Comparison of ENCODE assay signal across 8 cellular contexts in genomic region chr1:155323729-155324040, GRCh38. TPM values are rescaled to one million over a fixed set of nuclear protein-coding genes. Genes with fewer than 3 reads are reported as not detected.
DNase-seq lines count a peak whose midpoint lies in the region; ATAC-seq, FAIRE-seq and TF ChIP-seq lines count a peak whose summit lies in the region.

No MANE protein-coding gene starts in this region.

- peak; percentile 42 for ATAC-seq in GM19397 (IDR thresholded peaks at IDR 0.05; ENCODE audit: unreplicated experiment)

- peak overlapping the region; percentile 44 for H2AFZ ChIP-seq in OCI-LY1 (ENCODE audit: low read length)
- H2AFZ ChIP-seq in endothelial cell of umbilical vein (ENCODE audit: low read depth, low read length) = peak overlapping the region; percentile 22

- peaks cover 2 to 7% (median 2%) of the 10 kb centered on the region in 3 donors for H3K27me3 Mint-ChIP-seq in CD14-positive monocyte (ENCODE audit: low read depth in 3 of 3)

- H3K9me2 ChIP-seq in OCI-LY1 (ENCODE audit: low read depth, low read length) = no peaks in the 10 kb centered on the region

- H3K4me3 ChIP-seq in OCI-LY1 (ENCODE audit: low read depth, low read length, poor library complexity, severe bottlenecking) (peak overlapping the region; percentile 83), endothelial cell of umbilical vein (replicated peaks in 1 of 3; ENCODE audit: insufficient read depth in 1 of 3, low read depth in 1 of 3, low read length in 3 of 3) (peak overlapping the region; percentile 61 to 76 (median 70))

- H3K4me1 ChIP-seq in OCI-LY1 (ENCODE audit: insufficient read depth, low read length, severe bottlenecking) = peaks cover 49% of the 10 kb centered on the region
- H3K4me1 ChIP-seq in endothelial cell of umbilical vein (ENCODE audit: control insufficient read depth, extremely low read depth, insufficient read depth, low read length) = peaks cover 41% of the 10 kb centered on the region

- H3K79me2 ChIP-seq in OCI-LY1 (ENCODE audit: insufficient read depth, low read length) (no peaks in the 10 kb centered on the region), endothelial cell of umbilical vein (ENCODE audit: control insufficient read depth, insufficient read depth, low read length) (no peaks in the 10 kb centered on the region)

- POLR2A ChIA-PET in endothelial cell of umbilical vein (lab: Charles Lee) = interaction anchor here (0.6 to 2.6 kb wide), 4 partner anchors 15 to 240 kb away, joined by 4 to 12 read pairs (median 4); partner anchors contain the start of genes ASH1L, CLK2 and FDPS

- no TSS peak for BruUV-seq in endothelial cell of umbilical vein (replicated peaks; lab: Mats Ljungman, UMichigan)

- peaks cover 10 to 23% of the 10 kb centered on the region in 2 donors for H3K36me3 Mint-ChIP-seq in CD14-positive monocyte

- H3K4me3 Mint-ChIP-seq in CD14-positive monocyte = peak overlapping the region; percentile 83 to 90

- peak overlapping the region; percentile 88 for H3K9ac ChIP-seq in OCI-LY1 (ENCODE audit: low read length)
- peak overlapping the region; percentile 10 for H3K9ac ChIP-seq in endothelial cell of umbilical vein (replicated peaks; ENCODE audit: extremely low read depth, insufficient read depth, low read length)

- peaks cover 4% of the 10 kb centered on the region; the same call in 1 of the 2 replicates for H3F3A ChIP-seq in OCI-LY1 (ENCODE audit: insufficient read depth, low read length)

- no peaks in the 10 kb centered on the region for H3K27me3 ChIP-seq in OCI-LY1 (ENCODE audit: insufficient read depth, low read length)
- H3K27me3 ChIP-seq in endothelial cell of umbilical vein (ENCODE audit: control insufficient read depth in 2 of 2, insufficient read depth in 2 of 2, low read length in 2 of 2) = no peaks in the 10 kb centered on the region

- intact Hi-C loops in CD14-positive monocyte (cut with micrococcal nuclease) = loop anchor here (2.0 to 5.0 kb wide), 5 partner anchors 15 to 73 kb away; partner anchors contain the start of genes FDPS (in 2 of the 2) and HCN3 (in 1 of the 2)
- intact Hi-C loops in endothelial cell of umbilical vein (cut with micrococcal nuclease) = loop anchor here (1.0 to 5.0 kb wide), 9 partner anchors 14 to 324 kb away; partner anchors contain the start of genes ASH1L, CLK2, HCN3 and MTX1

- peaks cover 51% of the 10 kb centered on the region for H3K4me1 Mint-ChIP-seq in CD14-positive monocyte

- no peaks in the 10 kb centered on the region for H3K9me3 Mint-ChIP-seq in CD14-positive monocyte

- H3K9me3 ChIP-seq in OCI-LY1 (ENCODE audit: low read length) (no peaks in the 10 kb centered on the region), endothelial cell of umbilical vein (replicated peaks; ENCODE audit: control insufficient read depth, insufficient read depth, low read length) (no peaks in the 10 kb centered on the region)

- FAIRE-seq in endothelial cell of umbilical vein (lab: Jason Lieb, UNC) = no peak

- TF ChIP-seq POLR2A in endothelial cell of umbilical vein (IDR thresholded peaks at IDR 0.05; ENCODE audit: low read depth, low read length) = peak; percentile 39

- DNase-seq in CD14-positive monocyte (ENCODE audit: low spot score) (peak; percentile 79), HPDE6-E6E7 (ENCODE audit: extremely low spot score) (peak; percentile 74), endothelial cell of umbilical vein (ENCODE audit: low read depth, low spot score) (peak; percentile 94), middle frontal gyrus (ENCODE audit: extremely low spot score, low spot score) (peak; percentile 47)
- peak; percentile 91 for DNase-seq in activated CD8-positive, alpha-beta memory T cell treated with anti-CD3 and anti-CD28 coated beads, Interleukin-2, amount 50 U/mL, for 48 hours
- DNase-seq in stimulated activated CD8-positive, alpha-beta memory T cell treated with anti-CD3 and anti-CD28 coated beads, Interleukin-2, amount 100 ng/mL, for 48 hours (ENCODE audit: low read depth in 2 of 2) = peak; percentile 71 to 81

- TF ChIP-seq CTCF in CD14-positive monocyte (IDR thresholded peaks at IDR 0.05) (no peak), OCI-LY1 (IDR thresholded peaks at IDR 0.05; ENCODE audit: low read length) (no peak), endothelial cell of umbilical vein (IDR thresholded peaks at IDR 0.05; ENCODE audit: extremely low read depth in 1 of 2, insufficient read depth in 1 of 2, low read depth in 1 of 2, low read length in 2 of 2) (no peak)

- peaks cover 17% of the 10 kb centered on the region; the same call in 1 of the 2 replicates for H3K36me3 ChIP-seq in OCI-LY1 (ENCODE audit: insufficient read depth, low read length)
- H3K36me3 ChIP-seq in endothelial cell of umbilical vein (ENCODE audit: control insufficient read depth in 2 of 2, extremely low read depth in 1 of 2, insufficient read depth in 2 of 2, low read length in 2 of 2) = peaks cover 9 to 19% of the 10 kb centered on the region in 2 experiments

- H3K4me2 ChIP-seq in OCI-LY1 (ENCODE audit: low read length) (peak overlapping the region; percentile 97), endothelial cell of umbilical vein (ENCODE audit: insufficient read depth, low read length) (peak overlapping the region; percentile 88)

- dilution Hi-C loops in endothelial cell of umbilical vein (cut with MboI; ENCODE audit: extremely low pct_ligation_motif_present, low sequenced_read_pairs) = no loop called here

- no peaks in the 10 kb centered on the region for H4K20me1 ChIP-seq in OCI-LY1 (ENCODE audit: insufficient read depth, low read length)
- H4K20me1 ChIP-seq in endothelial cell of umbilical vein (replicated peaks; ENCODE audit: control insufficient read depth, extremely low read depth, insufficient read depth, low read length) = no peaks in the 10 kb centered on the region

- H3K27ac Mint-ChIP-seq in CD14-positive monocyte = peak overlapping the region; percentile 74 to 96 (median 89)

- no peaks in the 10 kb centered on the region for H3K9me1 ChIP-seq in endothelial cell of umbilical vein (replicated peaks; ENCODE audit: control insufficient read depth, extremely low read depth, insufficient read depth, low read length)

- peak overlapping the region; percentile 81 for H3K27ac ChIP-seq in OCI-LY1 (ENCODE audit: low read depth, low read length, poor library complexity, severe bottlenecking)
- peak overlapping the region; percentile 40 for H3K27ac ChIP-seq in endothelial cell of umbilical vein (ENCODE audit: insufficient read depth, low read depth, low read length)

- CTCF ChIA-PET in endothelial cell of umbilical vein (lab: Charles Lee) = interaction anchor here (0.5 to 7.2 kb wide), 15 partner anchors 11 to 181 kb away, joined by 3 to 115 read pairs (median 6); partner anchors contain the start of genes CLK2, FDPS, KRTCAP2 and THBS3

RNA-seq across cellular contexts. Expression of gene RUSC1, which starts 3.0 kb away (rescaled TPM):
- 10 to 100 TPM; 12.7 to 13.5 TPM for polyA plus RNA-seq in CD14-positive monocyte
- 40.3 and 42.4 TPM in 2 replicates for total RNA-seq in endothelial cell of umbilical vein
- 46.6 and 63.3 TPM in 2 replicates for polyA plus RNA-seq in endothelial cell of umbilical vein
- 29.3 and 36.9 TPM in 2 replicates for polyA plus RNA-seq in endothelial cell of umbilical vein (2011; cell fraction: cytosol; rRNA removed)
- polyA plus RNA-seq in endothelial cell of umbilical vein (2011; cell fraction: nucleus; rRNA removed) = 80.2 and 87.8 TPM in 2 replicates
- polyA plus RNA-seq in endothelial cell of umbilical vein (2012) = 31.1 and 31.4 TPM in 2 replicates
- polyA minus RNA-seq in endothelial cell of umbilical vein = 22.0 and 25.6 TPM in 2 replicates
- 40.5 TPM for polyA minus RNA-seq in endothelial cell of umbilical vein (2011; cell fraction: cytosol; rRNA and poly(A)+ RNA removed)
- polyA minus RNA-seq in endothelial cell of umbilical vein (2011; cell fraction: nucleus; rRNA and poly(A)+ RNA removed) = 12.3 and 16.7 TPM in 2 replicates

RNA-seq across cellular contexts. Expression of gene FDPS, which starts 15.0 kb away (rescaled TPM):
- polyA plus RNA-seq in CD14-positive monocyte (100 to 1,000 TPM; 117 to 123 TPM), endothelial cell of umbilical vein (508 and 646 TPM in 2 replicates)
- total RNA-seq in endothelial cell of umbilical vein = 630 and 670 TPM in 2 replicates
- 568 and 670 TPM in 2 replicates for polyA plus RNA-seq in endothelial cell of umbilical vein (2011; cell fraction: cytosol; rRNA removed)
- 704 and 769 TPM in 2 replicates for polyA plus RNA-seq in endothelial cell of umbilical vein (2011; cell fraction: nucleus; rRNA removed)
- polyA plus RNA-seq in endothelial cell of umbilical vein (2012) = 262 and 386 TPM in 2 replicates
- polyA minus RNA-seq in endothelial cell of umbilical vein = 391 and 440 TPM in 2 replicates
- 172 TPM for polyA minus RNA-seq in endothelial cell of umbilical vein (2011; cell fraction: cytosol; rRNA and poly(A)+ RNA removed)
- 124 and 150 TPM in 2 replicates for polyA minus RNA-seq in endothelial cell of umbilical vein (2011; cell fraction: nucleus; rRNA and poly(A)+ RNA removed)

RNA-seq across cellular contexts. Expression of gene PKLR, which starts 22.4 kb away (rescaled TPM):
- polyA plus RNA-seq in CD14-positive monocyte (not detected), endothelial cell of umbilical vein (0.03 TPM in 1 of 2 replicates, not detected in the other)
- not detected in 2 replicates for total RNA-seq in endothelial cell of umbilical vein
- polyA plus RNA-seq in endothelial cell of umbilical vein (2011; cell fraction: cytosol; rRNA removed) = 0.03 TPM in 1 of 2 replicates, not detected in the other
- 0.06 TPM in 1 of 2 replicates, not detected in the other for polyA plus RNA-seq in endothelial cell of umbilical vein (2011; cell fraction: nucleus; rRNA removed)
- polyA plus RNA-seq in endothelial cell of umbilical vein (2012) = not detected in 2 replicates
- 0.38 and 0.92 TPM in 2 replicates for polyA minus RNA-seq in endothelial cell of umbilical vein
- not detected for polyA minus RNA-seq in endothelial cell of umbilical vein (2011; cell fraction: cytosol; rRNA and poly(A)+ RNA removed)
- polyA minus RNA-seq in endothelial cell of umbilical vein (2011; cell fraction: nucleus; rRNA and poly(A)+ RNA removed) = not detected in 2 replicates

RNA-seq across cellular contexts. Expression of gene HCN3, which starts 46.4 kb away (rescaled TPM):
- polyA plus RNA-seq in CD14-positive monocyte (under 1 TPM in 1 of 2 donors, not detected in 1; 0.15 TPM), endothelial cell of umbilical vein (4.1 and 4.6 TPM in 2 replicates)
- 1.8 and 3.3 TPM in 2 replicates for total RNA-seq in endothelial cell of umbilical vein
- 1.3 and 2.7 TPM in 2 replicates for polyA plus RNA-seq in endothelial cell of umbilical vein (2011; cell fraction: cytosol; rRNA removed)
- polyA plus RNA-seq in endothelial cell of umbilical vein (2011; cell fraction: nucleus; rRNA removed) = 19.7 and 30.1 TPM in 2 replicates
- polyA plus RNA-seq in endothelial cell of umbilical vein (2012) = 1.5 and 1.6 TPM in 2 replicates
- 2.8 and 4.9 TPM in 2 replicates for polyA minus RNA-seq in endothelial cell of umbilical vein
- 4.5 TPM for polyA minus RNA-seq in endothelial cell of umbilical vein (2011; cell fraction: cytosol; rRNA and poly(A)+ RNA removed)
- 3.3 and 3.5 TPM in 2 replicates for polyA minus RNA-seq in endothelial cell of umbilical vein (2011; cell fraction: nucleus; rRNA and poly(A)+ RNA removed)

RNA-seq across cellular contexts. Expression of gene CLK2, which starts 50.4 kb away (rescaled TPM):
- polyA plus RNA-seq in CD14-positive monocyte = 1 to 10 TPM; 7.3 to 9.6 TPM
- total RNA-seq in endothelial cell of umbilical vein = 61.7 and 69.1 TPM in 2 replicates
- polyA plus RNA-seq in endothelial cell of umbilical vein = 80.9 and 84.8 TPM in 2 replicates
- polyA plus RNA-seq in endothelial cell of umbilical vein (2011; cell fraction: cytosol; rRNA removed) = 24.4 and 27.0 TPM in 2 replicates
- polyA plus RNA-seq in endothelial cell of umbilical vein (2011; cell fraction: nucleus; rRNA removed) = 560 and 582 TPM in 2 replicates
- polyA plus RNA-seq in endothelial cell of umbilical vein (2012) = 32.4 and 34.0 TPM in 2 replicates
- 83.6 and 98.2 TPM in 2 replicates for polyA minus RNA-seq in endothelial cell of umbilical vein
- polyA minus RNA-seq in endothelial cell of umbilical vein (2011; cell fraction: cytosol; rRNA and poly(A)+ RNA removed) = 24.1 TPM
- 100 and 109 TPM in 2 replicates for polyA minus RNA-seq in endothelial cell of umbilical vein (2011; cell fraction: nucleus; rRNA and poly(A)+ RNA removed)

Comparison
In these comparisons a context has a peak if more than half of its experiments do, and no peak if none do; other contexts are left out.
1. Peak in every context shown above with its lines: DNase-seq, ATAC-seq, H3K4me3 ChIP-seq and H3K27ac ChIP-seq.